Comparison of ENCODE assay signal across 25 cellular contexts in the genomic region with DNA sequence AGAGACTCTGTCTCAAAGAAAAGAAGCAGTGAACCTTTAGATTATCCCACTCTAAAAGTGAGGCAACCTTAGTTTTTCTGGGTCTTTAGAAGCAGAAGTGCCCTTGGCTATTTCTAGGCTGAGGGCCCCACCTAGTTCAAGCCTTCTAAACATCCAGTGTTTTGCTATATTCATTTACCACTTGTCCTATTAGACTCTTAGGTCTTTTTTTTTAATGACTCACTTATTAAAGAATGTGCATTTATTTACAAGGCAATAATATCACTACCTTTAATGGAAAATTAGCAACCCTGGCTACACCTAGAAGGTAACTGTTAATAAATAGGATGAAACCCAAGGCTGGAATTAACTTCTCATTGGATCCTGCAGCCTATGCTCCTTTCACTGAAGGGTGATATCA. TPM values are rescaled to one million over a fixed set of nuclear protein-coding genes. Genes with fewer than 3 reads are reported as not detected.
DNase-seq lines count a peak whose midpoint lies in the region; ATAC-seq and TF ChIP-seq lines count a peak whose summit lies in the region.
"Had no signal": no experiment of that assay in that cellular context is flagged by ENCODE, and none has a peak within 500 bp of the region (broad histone marks: within the 10 kb centered on the region; RNA-seq: fewer than 3 reads in every experiment).

No MANE protein-coding gene starts in this region.

- no peaks in the 10 kb centered on the region for H3K9me3 Mint-ChIP-seq in HFFc6

- no TSS peak for BruUV-seq in HCT116 (replicated peaks; lab: Mats Ljungman, UMichigan)
- no TSS peak for BruUV-seq in PC-9 (replicated peaks; lab: Mats Ljungman, UMichigan)

- H3K27ac Mint-ChIP-seq in HFFc6, result no peak overlapping the region
- H3K27ac Mint-ChIP-seq: CD4-positive, alpha-beta memory T cell had no signal

- ATAC-seq in HCT116 (no peak), HG02610 (IDR thresholded peaks at IDR 0.05; ENCODE audit: unreplicated experiment) (no peak)
- ATAC-seq: HepG2 had no signal

- H3K79me2 ChIP-seq in HCT116 (ENCODE audit: insufficient read depth, low read length) (no peaks in the 10 kb centered on the region), PC-9 (ENCODE audit: low read depth) (no peaks in the 10 kb centered on the region)

- peaks cover 54 to 86% of the 10 kb centered on the region in 2 experiments for H3K4me1 ChIP-seq in HCT116 (ENCODE audit: control insufficient read depth in 1 of 2, insufficient read depth in 2 of 2, low read length in 2 of 2)
- H3K4me1 ChIP-seq in PC-9 (replicated peaks; ENCODE audit: insufficient read depth), result peaks cover 64% of the 10 kb centered on the region
- peaks cover 4% of the 10 kb centered on the region for H3K4me1 ChIP-seq in colonic mucosa
- peaks cover 38 to 52% (median 40%) of the 10 kb centered on the region in 4 donors for H3K4me1 ChIP-seq in stomach
- H3K4me1 ChIP-seq: BLaER1 treated with 17β-estradiol and CSF1 and Interleukin-3, amounts not matched to agents 10 nM and 100 nM had no signal

- H3K9me3 ChIP-seq in HCT116 (ENCODE audit: control insufficient read depth in 1 of 2, insufficient read depth in 1 of 2, low read depth in 1 of 2, low read length in 2 of 2) (no peaks in the 10 kb centered on the region), PC-9 (ENCODE audit: insufficient read depth, low read depth) (no peaks in the 10 kb centered on the region), colonic mucosa (no peaks in the 10 kb centered on the region), stomach (no peaks in the 10 kb centered on the region)
- H3K9me3 ChIP-seq: BLaER1 treated with 17β-estradiol and CSF1 and Interleukin-3, amounts not matched to agents 10 nM and 100 nM; Caco-2 had no signal

- H3K27me3 ChIP-seq in HCT116 (ENCODE audit: insufficient read depth, low read length), result no peaks in the 10 kb centered on the region
- H3K27me3 ChIP-seq in PC-9 (ENCODE audit: insufficient read depth, low read depth), result no peaks in the 10 kb centered on the region
- H3K27me3 ChIP-seq in colonic mucosa, result no peaks in the 10 kb centered on the region
- H3K27me3 ChIP-seq in stomach, result no peaks in the 10 kb centered on the region
- H3K27me3 ChIP-seq: BLaER1 treated with 17β-estradiol and CSF1 and Interleukin-3, amounts not matched to agents 10 nM and 100 nM had no signal

- H3K27me3 Mint-ChIP-seq in HFFc6 (ENCODE audit: insufficient read depth), result peaks cover 2% of the 10 kb centered on the region

- H3K9ac ChIP-seq in HCT116 (ENCODE audit: low read length) (peak overlapping the region; percentile 13), colonic mucosa (ENCODE audit: low read depth in 2 of 2, low read length in 2 of 2) (peak overlapping the region in 1 of 2 donors; percentile 53)
- H3K9ac ChIP-seq: BLaER1 treated with 17β-estradiol and CSF1 and Interleukin-3, amounts not matched to agents 10 nM and 100 nM had no signal

- H3K4me2 ChIP-seq in HCT116 (ENCODE audit: low read length), result peak overlapping the region; percentile 49
- H3K4me2 ChIP-seq in PC-9, result peak overlapping the region; percentile 18; the same call in 1 of the 2 replicates
- H3K4me2 ChIP-seq: BLaER1 treated with 17β-estradiol and CSF1 and Interleukin-3, amounts not matched to agents 10 nM and 100 nM had no signal

- no peak for DNase-seq in HCT116 (ENCODE audit: low read depth, low spot score)
- peak in 1 of 2 experiments; percentile 62 for DNase-seq in PC-9
- DNase-seq in colonic mucosa, result no peak
- DNase-seq in stomach, result no peak
- no peak for DNase-seq in HFFc6
- DNase-seq in activated CD4-positive, alpha-beta T cell treated with anti-CD3 and anti-CD28 coated beads, Interleukin-2, amount 50 U/mL, for 1 hour, result no peak
- DNase-seq: ACHN; CD4-positive, alpha-beta memory T cell; DND-41; GOT3; HCEC 1CT; KG1; NCI-H1105; NCI-H2081; NCI-H2171; NCI-H345; NCI-H524; NCI-H774; SHP77 had no signal

- CTCF ChIA-PET in HCT116 (lab: Charles Lee) (no interaction called here), PC-9 (lab: Charles Lee) (no interaction called here)

- POLR2A ChIA-PET in HCT116 (lab: Charles Lee), result no interaction called here
- POLR2A ChIA-PET in PC-9 (lab: Charles Lee; ENCODE audit: unreplicated experiment), result interaction anchor here (0.6 kb wide), 1 partner anchor 68 kb away, joined by 4 read pairs; no protein-coding TSS in a partner anchor

- no peak for TF ChIP-seq EP300 in stomach (IDR thresholded peaks at IDR 0.05)

- H3K36me3 ChIP-seq in HCT116 (ENCODE audit: control insufficient read depth in 1 of 2, insufficient read depth in 2 of 2, low read length in 2 of 2), result no peaks in the 10 kb centered on the region
- H3K36me3 ChIP-seq in PC-9 (ENCODE audit: low read depth), result no peaks in the 10 kb centered on the region
- H3K36me3 ChIP-seq in colonic mucosa, result no peaks in the 10 kb centered on the region
- no peaks in the 10 kb centered on the region for H3K36me3 ChIP-seq in stomach
- H3K36me3 ChIP-seq: BLaER1 treated with 17β-estradiol and CSF1 and Interleukin-3, amounts not matched to agents 10 nM and 100 nM had no signal

- H3K27ac ChIP-seq in HCT116 (ENCODE audit: low read depth, low read length), result no peak overlapping the region
- no peak overlapping the region for H3K27ac ChIP-seq in PC-9
- peak overlapping the region; percentile 92 for H3K27ac ChIP-seq in colonic mucosa
- peak overlapping the region in 4 of 5 donors; percentile 25 to 86 (median 65) for H3K27ac ChIP-seq in stomach
- H3K27ac ChIP-seq: BLaER1 treated with 17β-estradiol and CSF1 and Interleukin-3, amounts not matched to agents 10 nM and 100 nM had no signal

- RAD21 ChIA-PET in HCT116 (lab: Charles Lee; ENCODE audit: low non-redundant PET in 1 of 2, low total read pairs in 2 of 2, uncharacterized antibody in 2 of 2, unreplicated experiment in 2 of 2), result no interaction called here

- no peaks in the 10 kb centered on the region for H3K9me2 ChIP-seq in HCT116 (ENCODE audit: insufficient read depth)
- H3K9me2 ChIP-seq in PC-9 (ENCODE audit: insufficient read depth), result no peaks in the 10 kb centered on the region

- TF ChIP-seq POLR2A in HCT116 (IDR thresholded peaks at IDR 0.05; ENCODE audit: borderline replicate concordance, extremely low read depth, insufficient read depth, insufficient read length) (no peak), stomach (IDR thresholded peaks at IDR 0.05) (no peak)

- H3K4me1 Mint-ChIP-seq in HFFc6 (ENCODE audit: low read depth), result peaks cover 48% of the 10 kb centered on the region

- intact Hi-C loops in HCT116 (cut with micrococcal nuclease) (loop anchor here (5.0 kb wide), 1 partner anchor 83 kb away; no protein-coding TSS in a partner anchor), PC-9 (cut with micrococcal nuclease; ENCODE audit: unreplicated experiment) (no loop called here), colonic mucosa (cut with DNase I) (no loop called here), stomach (cut with DNase I; ENCODE audit: low total_unique reads) (no loop called here)

- TF ChIP-seq CTCF in HCT116 (IDR thresholded peaks at IDR 0.05 in 2 of 3, conservative IDR thresholded peaks at IDR 0.05 in 1 of 3; ENCODE audit: borderline replicate concordance in 1 of 3, insufficient read depth in 1 of 3, low read depth in 2 of 3, low read length in 2 of 3) (no peak), PC-9 (conservative IDR thresholded peaks at IDR 0.05) (no peak), colonic mucosa (IDR thresholded peaks at IDR 0.05) (no peak), stomach (IDR thresholded peaks at IDR 0.05) (no peak), HFFc6 (IDR thresholded peaks at IDR 0.05) (no peak)

- H3F3A ChIP-seq in PC-9 (ENCODE audit: insufficient read depth, low read depth), result peaks cover 57% of the 10 kb centered on the region

- H3K4me3 ChIP-seq in HCT116 (replicated peaks in 1 of 2; ENCODE audit: low read depth in 1 of 2, low read length in 2 of 2) (no peak overlapping the region), PC-9 (no peak overlapping the region), colonic mucosa (no peak overlapping the region), stomach (no peak overlapping the region)
- H3K4me3 ChIP-seq: BLaER1 treated with 17β-estradiol and CSF1 and Interleukin-3, amounts not matched to agents 10 nM and 100 nM had no signal

- TF ChIP-seq RAD21 in HCT116 (IDR thresholded peaks at IDR 0.05; ENCODE audit: low read depth), result no peak

- peak overlapping the region; percentile 64 for H2AFZ ChIP-seq in HCT116 (ENCODE audit: low read depth, low read length, poor library complexity, severe bottlenecking)
- H2AFZ ChIP-seq in PC-9, result no peak overlapping the region

- H3K36me3 Mint-ChIP-seq in HFFc6 (ENCODE audit: low read depth), result no peaks in the 10 kb centered on the region
- H3K36me3 Mint-ChIP-seq: CD4-positive, alpha-beta memory T cell had no signal

- no peak overlapping the region for H3K4me3 Mint-ChIP-seq in HFFc6
- H3K4me3 Mint-ChIP-seq: CD4-positive, alpha-beta memory T cell had no signal

- no peaks in the 10 kb centered on the region for H4K20me1 ChIP-seq in HCT116 (ENCODE audit: insufficient read depth)
- no peaks in the 10 kb centered on the region for H4K20me1 ChIP-seq in PC-9 (ENCODE audit: insufficient read depth)
- H4K20me1 ChIP-seq: BLaER1 treated with 17β-estradiol and CSF1 and Interleukin-3, amounts not matched to agents 10 nM and 100 nM had no signal

TF ChIP-seq in HCT116, 20 proteins besides CTCF, POLR2A, EP300 and RAD21 (continues in another document):
- TF ChIP-seq TCF7L2 (IDR thresholded peaks at IDR 0.05; ENCODE audit: borderline replicate concordance, extremely low read depth, insufficient read depth, insufficient read length) (no peak), YY1 (IDR thresholded peaks at IDR 0.05; ENCODE audit: extremely low read depth, insufficient replicate concordance, low read depth, low read length) (no peak), EZH2phosphoT487 (IDR thresholded peaks at IDR 0.05; ENCODE audit: borderline replicate concordance) (no peak), MAX (IDR thresholded peaks at IDR 0.05) (no peak), ATF3 (IDR thresholded peaks at IDR 0.05) (no peak), ELF1 (IDR thresholded peaks at IDR 0.05; ENCODE audit: borderline replicate concordance, low read depth) (no peak), SRF (IDR thresholded peaks at IDR 0.05; ENCODE audit: low read depth) (no peak), CEBPB (IDR thresholded peaks at IDR 0.05; ENCODE audit: low read depth) (no peak), FOSL1 (IDR thresholded peaks at IDR 0.05; ENCODE audit: low read depth) (no peak)

RNA-seq across cellular contexts. Expression of gene EHF, which starts 16.7 kb away (rescaled TPM):
- total RNA-seq in HCT116 (2021; ENCODE audit: unreplicated experiment) (51.5 TPM), PC-9 (2021) (85.7 and 118 TPM in 2 replicates), colonic mucosa (100 to 1,000 TPM; 289 to 316 TPM), stomach (100 to 1,000 TPM in 3 of 5 donors, 10 to 100 TPM in 2; 36.2 to 142 (median 113) TPM)
- polyA plus RNA-seq in HCT116 (2012), result 58.5 and 60.4 TPM in 2 replicates
- 10 to 100 TPM; 15.5 to 22.8 (median 19.4) TPM for polyA plus RNA-seq in stomach
- total RNA-seq in HFFc6 (2021; fragmentation: NEBNext Ultra II Directional; extraction: Animal tissue kit (Norgen Biotek cat#: 25700)), result under 1 TPM in 1 of 6 experiments, not detected in 5; 0.09 TPM
- total RNA-seq: CD4-positive, alpha-beta memory T cell; G401; RPMI7951 had no signal
- polyA plus RNA-seq: CD4-positive, alpha-beta memory T cell had no signal

Comparison
In these comparisons a context has a peak if more than half of its experiments do, and no peak if none do; other contexts are left out.
1. H3K27ac ChIP-seq: peak in colonic mucosa (single experiment) and stomach (4 of 5); none in HCT116 (single experiment) and PC-9 (single experiment).
2. RNA of gene EHF, which starts 16.7 kb away (total RNA-seq): 289 to 316 TPM in colonic mucosa, 85.7 to 118 TPM in PC-9, 36.2 to 142 TPM in stomach and 51.5 TPM in HCT116 (single experiment); 0.09 TPM in HFFc6; every median in the first group is over 10 times any median in the second.